Comparison of ENCODE assay signal across 2 cellular contexts in genomic region chr3:46664971-46665762, GRCh38.
TF ChIP-seq lines count a peak whose summit lies in the region.

No MANE protein-coding gene starts in this region.

TF ChIP-seq in IMR-90, 13 proteins besides CTCF, POLR2A, EP300 and RAD21:
- TF ChIP-seq CEBPB (IDR thresholded peaks at IDR 0.05; ENCODE audit: low read depth, low read length): no peak
- TF ChIP-seq RFX5 (IDR thresholded peaks at IDR 0.05; ENCODE audit: low read depth, low read length): no peak
- TF ChIP-seq MAZ (IDR thresholded peaks at IDR 0.05; ENCODE audit: borderline replicate concordance, low read depth, low read length): no peak
- TF ChIP-seq, protein P1, sequence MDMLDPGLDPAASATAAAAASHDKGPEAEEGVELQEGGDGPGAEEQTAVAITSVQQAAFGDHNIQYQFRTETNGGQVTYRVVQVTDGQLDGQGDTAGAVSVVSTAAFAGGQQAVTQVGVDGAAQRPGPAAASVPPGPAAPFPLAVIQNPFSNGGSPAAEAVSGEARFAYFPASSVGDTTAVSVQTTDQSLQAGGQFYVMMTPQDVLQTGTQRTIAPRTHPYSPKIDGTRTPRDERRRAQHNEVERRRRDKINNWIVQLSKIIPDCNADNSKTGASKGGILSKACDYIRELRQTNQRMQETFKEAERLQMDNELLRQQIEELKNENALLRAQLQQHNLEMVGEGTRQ (IDR thresholded peaks at IDR 0.05; ENCODE audit: low read depth, low read length): no peak
- TF ChIP-seq MXI1 (IDR thresholded peaks at IDR 0.05; ENCODE audit: borderline replicate concordance, low read depth, low read length): no peak
- no peak for TF ChIP-seq CHD1 (IDR thresholded peaks at IDR 0.05; ENCODE audit: low read depth, low read length)
- no peak for TF ChIP-seq BHLHE40 (IDR thresholded peaks at IDR 0.05; ENCODE audit: low read depth, low read length)
- no peak for TF ChIP-seq MAFK (IDR thresholded peaks at IDR 0.05; ENCODE audit: low read depth, low read length)
- no peak for TF ChIP-seq SMC3 (IDR thresholded peaks at IDR 0.05; ENCODE audit: low read depth, low read length)
- TF ChIP-seq RCOR1 (IDR thresholded peaks at IDR 0.05; ENCODE audit: insufficient replicate concordance, low read length): no peak
- no peak for TF ChIP-seq FOS (IDR thresholded peaks at IDR 0.05; ENCODE audit: low read depth, low read length)
- no peak for TF ChIP-seq NFE2L2 (IDR thresholded peaks at IDR 0.05; ENCODE audit: low read depth, low read length)
- TF ChIP-seq, protein P2, sequence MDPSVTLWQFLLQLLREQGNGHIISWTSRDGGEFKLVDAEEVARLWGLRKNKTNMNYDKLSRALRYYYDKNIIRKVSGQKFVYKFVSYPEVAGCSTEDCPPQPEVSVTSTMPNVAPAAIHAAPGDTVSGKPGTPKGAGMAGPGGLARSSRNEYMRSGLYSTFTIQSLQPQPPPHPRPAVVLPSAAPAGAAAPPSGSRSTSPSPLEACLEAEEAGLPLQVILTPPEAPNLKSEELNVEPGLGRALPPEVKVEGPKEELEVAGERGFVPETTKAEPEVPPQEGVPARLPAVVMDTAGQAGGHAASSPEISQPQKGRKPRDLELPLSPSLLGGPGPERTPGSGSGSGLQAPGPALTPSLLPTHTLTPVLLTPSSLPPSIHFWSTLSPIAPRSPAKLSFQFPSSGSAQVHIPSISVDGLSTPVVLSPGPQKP (IDR thresholded peaks at IDR 0.05; ENCODE audit: borderline replicate concordance, low read depth, low read length): no peak

TF ChIP-seq in H1, 55 proteins besides CTCF, POLR2A, EP300 and RAD21:
- TF ChIP-seq POLR2AphosphoS5 (IDR thresholded peaks at IDR 0.05; ENCODE audit: low read depth, low read length): no peak
- TF ChIP-seq FOSL1 (IDR thresholded peaks at IDR 0.05; ENCODE audit: insufficient read depth, low read depth, low read length): no peak
- TF ChIP-seq TEAD4 (IDR thresholded peaks at IDR 0.05; ENCODE audit: low read depth, low read length): no peak
- TF ChIP-seq POU5F1 (IDR thresholded peaks at IDR 0.05; ENCODE audit: low read depth, low read length): no peak
- TF ChIP-seq SAP30 (IDR thresholded peaks at IDR 0.05; ENCODE audit: insufficient read depth, insufficient replicate concordance, low read length): no peak
- no peak for TF ChIP-seq JUND (IDR thresholded peaks at IDR 0.05; ENCODE audit: low read length)
- no peak for TF ChIP-seq SIN3A (conservative IDR thresholded peaks at IDR 0.05 in 1 of 2, IDR thresholded peaks at IDR 0.05 in 1 of 2; ENCODE audit: low read depth in 1 of 2, low read length in 2 of 2)
- no peak for TF ChIP-seq PHF8 (conservative IDR thresholded peaks at IDR 0.05; ENCODE audit: low read depth, low read length)
- no peak for TF ChIP-seq YY1 (IDR thresholded peaks at IDR 0.05; ENCODE audit: low read depth, low read length)
- TF ChIP-seq KDM1A (IDR thresholded peaks at IDR 0.05; ENCODE audit: borderline replicate concordance, low read length): no peak
- TF ChIP-seq CHD2 (IDR thresholded peaks at IDR 0.05; ENCODE audit: low read length): no peak
- no peak for TF ChIP-seq CBX8 (IDR thresholded peaks at IDR 0.05; ENCODE audit: borderline replicate concordance, low read depth, low read length)
- TF ChIP-seq BACH1 (IDR thresholded peaks at IDR 0.05; ENCODE audit: low read length): no peak
